7 cellular contexts compared by ENCODE assay signal in genomic region chr6:101605426-101605825, GRCh38.
"Had no signal": no experiment of that assay in that cellular context is flagged by ENCODE, and none has a peak within 500 bp of the region (broad histone marks: within the 10 kb centered on the region; RNA-seq: fewer than 3 reads in every experiment).

No MANE protein-coding gene starts in this region.

- FAIRE-seq: H1, H54, HepG2 had no signal

- DNase-seq: H9, HCEC 1CT, HFFc6 had no signal

- H3K4me3 ChIP-seq: GM23338 had no signal

- H2AFZ ChIP-seq: GM23338 had no signal

- ATAC-seq: GM23338, HepG2 had no signal

- H3K4me2 ChIP-seq: GM23338 had no signal
